In genomic region chr2:226783885-226784284, GRCh38 we compare ENCODE assay signal across 28 cellular contexts.
"Had no signal": no experiment of that assay in that cellular context is flagged by ENCODE, and none has a peak within 500 bp of the region (broad histone marks: within the 10 kb centered on the region; RNA-seq: fewer than 3 reads in every experiment).

No MANE protein-coding gene starts in this region.

- H3K9me3 Mint-ChIP-seq: immature natural killer cell; natural killer cell treated with Interleukin-12 subunit alpha and Interleukin-12 subunit beta and Interleukin-15 and Interleukin-18, amount 100 ng/mL, for 72 hours had no signal

- DNase-seq: dermis blood vessel endothelial cell; effector memory CD4-positive, alpha-beta T cell; foreskin keratinocyte; glutamatergic neuron; heart right ventricle; hypothalamus; immature natural killer cell; islet precursor cell; kidney glomerular epithelial cell; left colon; left ventricle myocardium superior; lower lobe of right lung; pancreas; spleen; stimulated activated CD4-positive, alpha-beta T cell treated with anti-CD3 and anti-CD28 coated beads, Interleukin-2, amount 100 ng/mL, for 48 hours; stimulated activated naive B cell treated with anti-CD40 and anti-IgM and Interleukin-4, amounts not matched to agents 10 μg/mL and 1 μg/mL and 100 μg/mL, for 72 hours; upper lobe of right lung; uterus had no signal

- H3K27ac Mint-ChIP-seq: immature natural killer cell; natural killer cell treated with Interleukin-12 subunit alpha and Interleukin-12 subunit beta and Interleukin-15 and Interleukin-18, amount 100 ng/mL, for 72 hours; stimulated activated naive B cell treated with anti-CD40 and anti-IgM and Interleukin-4, amounts not matched to agents 10 μg/mL and 1 μg/mL and 100 μg/mL, for 72 hours; stimulated activated naive CD8-positive, alpha-beta T cell treated with anti-CD3 and anti-CD28 coated beads, Interleukin-15, Interleukin-2, amounts not matched to agents 100 ng/mL and 50 ng/mL, for 24 hours had no signal

- H3K27me3 Mint-ChIP-seq: stimulated activated naive B cell treated with anti-CD40 and anti-IgM and Interleukin-4, amounts not matched to agents 10 μg/mL and 1 μg/mL and 100 μg/mL, for 72 hours; stimulated activated naive CD8-positive, alpha-beta T cell treated with anti-CD3 and anti-CD28 coated beads, Interleukin-15, Interleukin-2, amounts not matched to agents 100 ng/mL and 50 ng/mL, for 24 hours had no signal

- H3K36me3 Mint-ChIP-seq: immature natural killer cell; natural killer cell treated with Interleukin-12 subunit alpha and Interleukin-12 subunit beta and Interleukin-15 and Interleukin-18, amount 100 ng/mL, for 72 hours had no signal

- H3K4me1 Mint-ChIP-seq: immature natural killer cell had no signal

- H3K4me3 Mint-ChIP-seq: immature natural killer cell; natural killer cell treated with Interleukin-12 subunit alpha and Interleukin-12 subunit beta and Interleukin-15 and Interleukin-18, amount 100 ng/mL, for 72 hours; neural crest cell; stimulated activated naive B cell treated with anti-CD40 and anti-IgM and Interleukin-4, amounts not matched to agents 10 μg/mL and 1 μg/mL and 100 μg/mL, for 72 hours; stimulated activated naive CD8-positive, alpha-beta T cell treated with anti-CD3 and anti-CD28 coated beads, Interleukin-15, Interleukin-2, amounts not matched to agents 100 ng/mL and 50 ng/mL, for 24 hours had no signal

- H3K27me3 ChIP-seq: esophagus muscularis mucosa, foreskin keratinocyte, heart right ventricle, pancreas, right atrium auricular region, spleen, tibial nerve, upper lobe of right lung, uterus had no signal

- H3K9me3 ChIP-seq: esophagus muscularis mucosa, lower lobe of right lung, neutrophil, pancreas, right atrium auricular region, spleen, thoracic aorta, tibial nerve, upper lobe of right lung, uterus had no signal

- ATAC-seq: foreskin keratinocyte; heart right ventricle; left colon; left ventricle myocardium superior; lower lobe of right lung; natural killer cell treated with Interleukin-12 subunit alpha and Interleukin-12 subunit beta and Interleukin-15 and Interleukin-18, amount 100 ng/mL, for 72 hours; pancreas; stimulated activated naive B cell treated with anti-CD40 and anti-IgM and Interleukin-4, amounts not matched to agents 10 μg/mL and 1 μg/mL and 100 μg/mL, for 72 hours; upper lobe of right lung had no signal

- H3K36me3 ChIP-seq: esophagus muscularis mucosa, lower lobe of right lung, neutrophil, pancreas, right atrium auricular region, spleen, thoracic aorta, upper lobe of right lung, uterus had no signal

- H3K4me1 ChIP-seq: foreskin keratinocyte, spleen, upper lobe of right lung had no signal

- H3K4me3 ChIP-seq: coronary artery, esophagus muscularis mucosa, heart right ventricle, lower lobe of right lung, pancreas, right atrium auricular region, skin epidermis, spleen, thoracic aorta, tibial nerve, upper lobe of right lung, uterus had no signal

- H3K27ac ChIP-seq: coronary artery, foreskin keratinocyte, heart right ventricle, lower lobe of right lung, neutrophil, pancreas, right atrium auricular region, skin epidermis, spleen, thoracic aorta, tibial nerve, upper lobe of right lung had no signal
